1 cellular context compared by ENCODE assay signal in the genomic region with DNA sequence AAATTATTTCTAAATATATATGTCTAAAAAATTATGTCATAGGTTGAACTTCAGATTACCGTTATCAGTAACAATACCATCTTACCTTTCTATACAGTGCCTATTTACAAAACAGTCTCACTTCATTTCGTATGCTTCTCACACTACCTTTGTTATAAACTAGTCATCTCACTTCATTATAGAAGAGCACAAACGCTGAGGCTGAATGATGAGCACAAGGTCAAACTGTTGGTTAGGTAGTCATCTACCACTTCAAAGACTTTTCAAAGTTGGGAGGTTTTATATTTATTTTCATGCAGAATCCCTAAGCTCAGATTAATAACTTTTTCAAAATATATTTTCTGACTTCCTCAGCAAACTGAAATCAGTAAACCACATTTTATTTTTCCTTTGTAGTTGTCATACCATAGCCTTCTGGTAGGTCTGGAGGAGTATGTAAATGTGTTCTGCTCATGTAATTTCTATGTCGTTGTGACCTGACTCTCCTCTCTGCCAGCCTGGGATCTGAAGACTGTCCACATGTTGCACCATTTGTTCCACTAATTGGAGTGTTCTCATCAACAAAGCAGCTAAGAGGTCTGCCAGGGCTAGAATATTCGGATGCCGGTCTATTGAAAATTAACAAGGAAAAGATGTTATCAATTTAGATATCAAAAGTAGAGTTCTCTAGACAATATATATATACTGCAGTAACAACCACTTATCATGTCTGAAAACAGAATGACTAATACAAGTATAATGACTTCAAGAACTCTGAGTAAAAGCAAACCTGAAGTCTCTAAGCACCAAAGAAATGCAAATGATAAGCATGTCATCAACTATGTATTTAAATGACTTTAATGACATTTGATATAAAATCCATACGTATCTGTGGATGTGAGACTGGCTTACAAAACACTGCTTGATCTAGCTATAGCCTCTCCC.
TF ChIP-seq lines count a peak whose summit lies in the region.

No MANE protein-coding gene starts in this region.

TF ChIP-seq in A549, 52 proteins besides CTCF, POLR2A, EP300 and RAD21 (continued from another document):
- TF ChIP-seq, protein P1, sequence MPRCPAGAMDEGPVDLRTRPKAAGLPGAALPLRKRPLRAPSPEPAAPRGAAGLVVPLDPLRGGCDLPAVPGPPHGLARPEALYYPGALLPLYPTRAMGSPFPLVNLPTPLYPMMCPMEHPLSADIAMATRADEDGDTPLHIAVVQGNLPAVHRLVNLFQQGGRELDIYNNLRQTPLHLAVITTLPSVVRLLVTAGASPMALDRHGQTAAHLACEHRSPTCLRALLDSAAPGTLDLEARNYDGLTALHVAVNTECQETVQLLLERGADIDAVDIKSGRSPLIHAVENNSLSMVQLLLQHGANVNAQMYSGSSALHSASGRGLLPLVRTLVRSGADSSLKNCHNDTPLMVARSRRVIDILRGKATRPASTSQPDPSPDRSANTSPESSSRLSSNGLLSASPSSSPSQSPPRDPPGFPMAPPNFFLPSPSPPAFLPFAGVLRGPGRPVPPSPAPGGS (IDR thresholded peaks at IDR 0.05), result no peak
